Comparison of ENCODE assay signal across 8 cellular contexts in genomic region chr3:143831208-143831607, GRCh38. TPM values are rescaled to one million over a fixed set of nuclear protein-coding genes. Genes with fewer than 3 reads are reported as not detected.
DNase-seq lines count a peak whose midpoint lies in the region; ATAC-seq and TF ChIP-seq lines count a peak whose summit lies in the region.

No MANE protein-coding gene starts in this region.

- no peak for TF ChIP-seq CTCF in MM.1S (IDR thresholded peaks at IDR 0.05; ENCODE audit: low read length)
- no peak for TF ChIP-seq CTCF in foreskin keratinocyte (conservative IDR thresholded peaks at IDR 0.05)
- no peak for TF ChIP-seq CTCF in CD4-positive, alpha-beta T cell (IDR thresholded peaks at IDR 0.05)
- no peak for TF ChIP-seq CTCF in testis (IDR thresholded peaks at IDR 0.05)

- H3K27ac ChIP-seq in BLaER1 (no peak overlapping the region), MM.1S (ENCODE audit: low read length) (peak overlapping the region; percentile 68), foreskin keratinocyte (peak overlapping the region; percentile 41), testis (no peak overlapping the region)
- no peak overlapping the region for H3K27ac ChIP-seq in CD4-positive, alpha-beta T cell (ENCODE audit: low read depth, low read length)

- peak; percentile 61 for DNase-seq in MM.1S
- peak; percentile 20 to 51 for DNase-seq in foreskin keratinocyte
- no peak for DNase-seq in NCI-H345 (lab: John Stamatoyannopoulos, UW)
- no peak for DNase-seq in CD4-positive, alpha-beta T cell
- DNase-seq in HK-2 (ENCODE audit: unreplicated experiment): no peak
- DNase-seq in testis: no peak

- H3K27me3 ChIP-seq in BLaER1: no peaks in the 10 kb centered on the region
- no peaks in the 10 kb centered on the region for H3K27me3 ChIP-seq in MM.1S (replicated peaks; ENCODE audit: insufficient read depth, low read length)
- H3K27me3 ChIP-seq in foreskin keratinocyte: no peaks in the 10 kb centered on the region
- no peaks in the 10 kb centered on the region for H3K27me3 ChIP-seq in CD4-positive, alpha-beta T cell (ENCODE audit: control insufficient read depth, insufficient read depth, low read length)
- no peaks in the 10 kb centered on the region for H3K27me3 ChIP-seq in testis

- no peak overlapping the region for H3K4me3 Mint-ChIP-seq in CD4-positive, alpha-beta T cell

- no peaks in the 10 kb centered on the region for H3K27me3 Mint-ChIP-seq in CD4-positive, alpha-beta T cell

- H3K36me3 ChIP-seq in BLaER1: no peaks in the 10 kb centered on the region
- no peaks in the 10 kb centered on the region for H3K36me3 ChIP-seq in MM.1S (replicated peaks; ENCODE audit: insufficient read depth, low read length)
- no peaks in the 10 kb centered on the region for H3K36me3 ChIP-seq in testis (ENCODE audit: low read depth, missing control alignments)

- intact Hi-C loops in CD4-positive, alpha-beta T cell (cut with DNase I, micrococcal nuclease): no loop called here
- intact Hi-C loops in testis (cut with DNase I; ENCODE audit: low total_unique reads): no loop called here

- TF ChIP-seq POLR2A in testis (IDR thresholded peaks at IDR 0.05): no peak

- ATAC-seq in GM21390 (IDR thresholded peaks at IDR 0.05; ENCODE audit: unreplicated experiment) (peak; percentile 35), foreskin keratinocyte (peak; percentile 57)
- ATAC-seq in CD4-positive, alpha-beta T cell (ENCODE audit: poor library complexity): no peak

- H3K9me3 ChIP-seq in BLaER1 (0 out of 2 replicates have a peak, but pooled peaks cover under 1% of the 10 kb centered on the region), MM.1S (replicated peaks; ENCODE audit: insufficient read depth, low read length) (no peaks in the 10 kb centered on the region), testis (no peaks in the 10 kb centered on the region)
- H3K9me3 ChIP-seq in CD4-positive, alpha-beta T cell (ENCODE audit: control insufficient read depth, low read length): no peaks in the 10 kb centered on the region

- 0 out of 2 replicates have a peak overlapping the region, but pooled peaks have one; percentile 2 for H2AFZ ChIP-seq in MM.1S (ENCODE audit: low read length)

- H3K4me2 ChIP-seq in BLaER1 (peak overlapping the region; percentile 28; the same call in 1 of the 2 replicates), MM.1S (ENCODE audit: low read depth, low read length) (peak overlapping the region; percentile 68)

- H3K36me3 Mint-ChIP-seq in CD4-positive, alpha-beta T cell (ENCODE audit: low read depth): peaks cover 7% of the 10 kb centered on the region

- no peaks in the 10 kb centered on the region for H3K9me2 ChIP-seq in MM.1S (replicated peaks; ENCODE audit: insufficient read depth, low read length)

- WGBS in testis, 2 donors: 14 to 17% methylated on average over 2 of the region's 2 CpGs

- H3K27ac Mint-ChIP-seq in CD4-positive, alpha-beta T cell: no peak overlapping the region

- H3K4me3 ChIP-seq in BLaER1 (no peak overlapping the region), MM.1S (ENCODE audit: low read length) (peak overlapping the region; percentile 44), testis (no peak overlapping the region)

- H4K20me1 ChIP-seq in BLaER1: no peaks in the 10 kb centered on the region
- H4K20me1 ChIP-seq in MM.1S (ENCODE audit: insufficient read depth, low read length): no peaks in the 10 kb centered on the region

- H3K79me2 ChIP-seq in MM.1S (ENCODE audit: low read length): peaks cover 22% of the 10 kb centered on the region; the same call in 1 of the 2 replicates

- CTCF ChIA-PET in CD4-positive, alpha-beta T cell (lab: Charles Lee): no interaction called here

- H3K9ac ChIP-seq in BLaER1 (no peak overlapping the region), MM.1S (ENCODE audit: low read length) (peak overlapping the region; percentile 34; the same call in 1 of the 2 replicates)

- H3K4me1 ChIP-seq in BLaER1 (peaks cover 13% of the 10 kb centered on the region), MM.1S (ENCODE audit: low read length) (peaks cover 41% of the 10 kb centered on the region), foreskin keratinocyte (peaks cover 26% of the 10 kb centered on the region), testis (peaks cover 9% of the 10 kb centered on the region)

- peaks cover 30% of the 10 kb centered on the region for H3F3A ChIP-seq in MM.1S (ENCODE audit: insufficient read depth, low read length)

- no peaks in the 10 kb centered on the region for H3K9me3 Mint-ChIP-seq in CD4-positive, alpha-beta T cell

- POLR2A ChIA-PET in CD4-positive, alpha-beta T cell (lab: Charles Lee): no interaction called here

- H3K4me1 Mint-ChIP-seq in CD4-positive, alpha-beta T cell (ENCODE audit: low read depth): peaks cover 40% of the 10 kb centered on the region

RNA-seq across cellular contexts. Expression of gene SLC9A9, which starts 17.1 kb away (rescaled TPM):
- total RNA-seq in foreskin keratinocyte (1.9 and 2.0 TPM in 2 replicates), testis (1 to 10 TPM; 2.7 to 6.6 TPM)
- polyA plus RNA-seq in foreskin keratinocyte (1.3 and 1.4 TPM in 2 replicates), testis (ENCODE audit: insufficient read depth, low read depth, low replicate concordance) (4.3 TPM)
- total RNA-seq in CD4-positive, alpha-beta T cell: 10 to 100 TPM; 12.2 TPM

Comparison
In these comparisons a context has a peak if more than half of its experiments do, and no peak if none do; other contexts are left out.
1. H3K27ac ChIP-seq: peak in MM.1S (single experiment) and foreskin keratinocyte (single experiment); none in BLaER1 (single experiment), CD4-positive, alpha-beta T cell (single experiment) and testis (0 of 2).
2. DNase-seq: peak in MM.1S (single experiment) and foreskin keratinocyte (2 of 2); none in NCI-H345 (single experiment), CD4-positive, alpha-beta T cell (0 of 10), HK-2 (single experiment) and testis (single experiment).